Comparison of ENCODE assay signal across 24 cellular contexts in the genomic region with DNA sequence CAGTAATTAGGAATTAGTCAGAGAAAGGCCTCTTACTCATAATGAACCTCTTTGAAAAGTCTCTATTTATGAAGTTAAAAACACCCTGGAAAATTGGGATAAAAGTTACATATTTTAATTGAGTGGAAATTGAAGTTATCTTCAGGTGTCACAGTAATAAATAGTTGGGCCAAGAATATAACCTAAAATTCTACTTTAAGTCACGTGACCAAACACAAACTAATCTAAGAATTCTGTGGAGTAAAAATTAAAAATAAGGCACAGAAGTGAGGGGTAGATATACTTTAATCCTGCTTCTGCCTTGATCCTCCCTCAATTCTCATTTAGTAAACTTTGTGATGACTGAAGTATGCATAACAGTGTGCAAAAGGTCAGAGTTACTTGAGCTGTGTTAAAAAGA.
"Had no signal": no experiment of that assay in that cellular context is flagged by ENCODE, and none has a peak within 500 bp of the region (broad histone marks: within the 10 kb centered on the region; RNA-seq: fewer than 3 reads in every experiment).

No MANE protein-coding gene starts in this region.

- DNase-seq: hippocampal formation; left colon; left ventricle myocardium inferior; midbrain; naive thymus-derived CD8-positive, alpha-beta T cell; nucleus accumbens; stimulated activated CD4-positive, alpha-beta T cell treated with anti-CD3 and anti-CD28 coated beads, Interleukin-12 subunit alpha, Interleukin-12 subunit beta, amount 100 ng/mL, for 4 hours; stimulated activated CD4-positive, alpha-beta T cell treated with anti-CD3 and anti-CD28 coated beads, Interleukin-15, amount 100 ng/mL, for 24 hours; stimulated activated CD4-positive, alpha-beta T cell treated with anti-CD3 and anti-CD28 coated beads, Interleukin-2, amount 100 ng/mL, for 24 hours; stimulated activated CD4-positive, alpha-beta T cell treated with anti-CD3 and anti-CD28 coated beads, Interleukin-4, amount 100 ng/mL, for 1 hour; stimulated activated naive B cell treated with anti-CD40 and anti-IgM and Interleukin-4, amounts not matched to agents 10 μg/mL and 1 μg/mL and 100 μg/mL, for 72 hours; stimulated activated naive CD8-positive, alpha-beta T cell treated with anti-CD3 and anti-CD28 coated beads, Interleukin-15, Interleukin-2, amounts not matched to agents 100 U/mL and 50 U/mL, for 24 hours; stomach; testis; thyroid gland; transverse colon; upper lobe of left lung had no signal

- H3K27ac ChIP-seq: left ventricle myocardium inferior, parathyroid adenoma, right atrium auricular region, skin epidermis, stomach, testis, thyroid gland, transverse colon, upper lobe of left lung, vagina had no signal

- H3K36me3 ChIP-seq: left ventricle myocardium inferior, right atrium auricular region, stomach, thyroid gland, transverse colon, upper lobe of left lung, vagina had no signal

- H3K4me1 ChIP-seq: left ventricle myocardium inferior, parathyroid adenoma, right atrium auricular region, stomach, testis, thyroid gland, transverse colon, upper lobe of left lung, vagina had no signal

- H3K9ac ChIP-seq: parathyroid adenoma had no signal

- H3K9me3 ChIP-seq: left ventricle myocardium inferior, right atrium auricular region, stomach, testis, thyroid gland, transverse colon, upper lobe of left lung, vagina had no signal

- H3K79me2 ChIP-seq: parathyroid adenoma had no signal

- FAIRE-seq: keratinocyte had no signal

- H3K27me3 ChIP-seq: right atrium auricular region, stomach, testis, thyroid gland, transverse colon, upper lobe of left lung, vagina had no signal

- H2AFZ ChIP-seq: parathyroid adenoma had no signal

- ATAC-seq: left colon; naive thymus-derived CD8-positive, alpha-beta T cell; sciatic nerve; stimulated activated naive B cell treated with anti-CD40 and anti-IgM and Interleukin-4, amounts not matched to agents 10 μg/mL and 1 μg/mL and 100 μg/mL, for 72 hours; stimulated activated naive CD8-positive, alpha-beta T cell treated with anti-CD3 and anti-CD28 coated beads, Interleukin-15, Interleukin-2, amounts not matched to agents 100 U/mL and 50 U/mL, for 24 hours had no signal

- H3K4me3 ChIP-seq: left ventricle myocardium inferior, lung, right atrium auricular region, skin epidermis, stomach, testis, thyroid gland, transverse colon, upper lobe of left lung, vagina had no signal
